ENCODE assay signal across 14 cellular contexts in genomic region chr12:57498143-57498524, GRCh38. TPM values are rescaled to one million over a fixed set of nuclear protein-coding genes. Genes with fewer than 3 reads are reported as not detected.
DNase-seq lines count a peak whose midpoint lies in the region; ATAC-seq and TF ChIP-seq lines count a peak whose summit lies in the region.
"Had no signal": no experiment of that assay in that cellular context is flagged by ENCODE, and none has a peak within 500 bp of the region (broad histone marks: within the 10 kb centered on the region; RNA-seq: fewer than 3 reads in every experiment).

No MANE protein-coding gene starts in this region.

- H3K23ac ChIP-seq in IMR-90 (ENCODE audit: low read depth, low read length): no peak overlapping the region

- H2BK15ac ChIP-seq in IMR-90 (ENCODE audit: low read depth, low read length): no peak overlapping the region

- POLR2A ChIA-PET in IMR-90 (lab: Charles Lee; ENCODE audit: unreplicated experiment): no interaction called here

- no peak for TF ChIP-seq POLR2A in IMR-90 (IDR thresholded peaks at IDR 0.05; ENCODE audit: low read depth, low read length)

- DNase-seq in IMR-90 (no peak), iPS-NIHi7 (ENCODE audit: extremely low spot score) (peak; percentile 54), Ammon's horn (ENCODE audit: low spot score) (no peak)
- DNase-seq: activated T-cell treated with anti-CD3 and anti-CD28 coated beads, Interleukin-2, amount 50 U/mL, for 72 hours; CD4-positive, alpha-beta memory T cell; GF-D8; kidney glomerular epithelial cell; natural killer cell; NCI-H1092; NCI-H226; T-helper 1 cell; testis had no signal

- TF ChIP-seq CTCF in IMR-90 (conservative IDR thresholded peaks at IDR 0.05; ENCODE audit: low read depth, low read length): 0 out of 2 replicates have a peak, but pooled peaks have one; percentile 3

- no peak overlapping the region for H3K14ac ChIP-seq in IMR-90 (replicated peaks; ENCODE audit: low read depth, low read length)

- no peak overlapping the region for H4K8ac ChIP-seq in IMR-90 (ENCODE audit: low read depth in 2 of 2, low read length in 2 of 2)

- BruUV-seq in IMR-90 (replicated peaks; lab: Mats Ljungman, UMichigan): no TSS peak

- H2BK120ac ChIP-seq in IMR-90 (ENCODE audit: low read depth, low read length): no peak overlapping the region

- peaks cover 44% of the 10 kb centered on the region for H3K36me3 ChIP-seq in IMR-90 (ENCODE audit: control insufficient read depth, insufficient read depth, low read length)

- intact Hi-C loops in IMR-90 (cut with micrococcal nuclease): no loop called here

- no peak for TF ChIP-seq RAD21 in IMR-90 (IDR thresholded peaks at IDR 0.05; ENCODE audit: low read length)

- H4K20me1 ChIP-seq in IMR-90 (ENCODE audit: insufficient read depth, low read length): peaks cover 22% of the 10 kb centered on the region; the same call in 1 of the 2 replicates

- ATAC-seq in IMR-90 (ENCODE audit: low read depth): 0 out of 2 replicates have a peak, but pooled peaks have one; percentile 19
- no peak for ATAC-seq in GM18861 (IDR thresholded peaks at IDR 0.05; ENCODE audit: unreplicated experiment)
- ATAC-seq: activated T-cell treated with anti-CD3 and anti-CD28 coated beads, Interleukin-2, amount 50 U/mL, for 72 hours had no signal

- H3K27me3 ChIP-seq in IMR-90 (ENCODE audit: control insufficient read depth, insufficient read depth, low read length): no peaks in the 10 kb centered on the region
- H3K27me3 ChIP-seq: ascending aorta, testis had no signal

- H3K27ac ChIP-seq in IMR-90 (ENCODE audit: insufficient read depth, low read length): no peak overlapping the region
- H3K27ac ChIP-seq: ascending aorta, testis had no signal

- H3K4me3 ChIP-seq in IMR-90 (ENCODE audit: insufficient read depth, low read depth, low read length): no peak overlapping the region
- H3K4me3 ChIP-seq: ascending aorta, testis had no signal

- WGBS in IMR-90 (ENCODE audit: extremely low coverage in 2 of 2, insufficient read length in 1 of 2), 2 experiments: no CpG with 5 or more reads among the region's 9 CpGs

- H3K4me2 ChIP-seq in IMR-90 (ENCODE audit: low read depth, low read length): no peak overlapping the region

- no peak overlapping the region for H4K5ac ChIP-seq in IMR-90 (ENCODE audit: low read depth, low read length)

- no peak overlapping the region for H4K91ac ChIP-seq in IMR-90 (ENCODE audit: insufficient read depth, low read depth, low read length)

- no peak overlapping the region for H2AFZ ChIP-seq in IMR-90 (replicated peaks; ENCODE audit: low read length, poor library complexity)

- no peak overlapping the region for H3K18ac ChIP-seq in IMR-90 (ENCODE audit: low read depth, low read length)

- H3K4me1 ChIP-seq in IMR-90 (ENCODE audit: control insufficient read depth, insufficient read depth, low read length): no peaks in the 10 kb centered on the region
- H3K4me1 ChIP-seq: ascending aorta, testis had no signal

- H2BK20ac ChIP-seq in IMR-90 (ENCODE audit: low read depth, low read length): no peak overlapping the region

- H2AK5ac ChIP-seq in IMR-90 (ENCODE audit: low read depth, low read length): no peak overlapping the region

- H3K79me1 ChIP-seq in IMR-90 (ENCODE audit: low read depth in 1 of 2, low read length in 2 of 2): peaks cover 41 to 42% of the 10 kb centered on the region in 2 experiments

- H2AK9ac ChIP-seq in IMR-90 (replicated peaks; ENCODE audit: low read depth, low read length, poor library complexity): no peak overlapping the region

- H2BK5ac ChIP-seq in IMR-90 (ENCODE audit: low read depth, low read length, poor library complexity, severe bottlenecking): no peak overlapping the region

- CTCF ChIA-PET in IMR-90 (lab: Yijun Ruan, JAX): no interaction called here

- no peaks in the 10 kb centered on the region for H3K9me3 ChIP-seq in IMR-90 (ENCODE audit: control insufficient read depth, insufficient read depth, low read length)
- H3K9me3 ChIP-seq: ascending aorta, testis had no signal

- dilution Hi-C loops in IMR-90 (cut with HindIII; ENCODE audit: low sequenced_read_pairs, unreplicated experiment): no loop called here

- in situ Hi-C loops in IMR-90 (cut with MboI; ENCODE audit: low sequenced_read_pairs): no loop called here

- no peak overlapping the region for H3K4ac ChIP-seq in IMR-90 (ENCODE audit: low read depth, low read length)

- no peak overlapping the region for H3K9ac ChIP-seq in IMR-90 (ENCODE audit: low read depth, low read length)

- H3K56ac ChIP-seq in IMR-90 (ENCODE audit: extremely low read depth, insufficient read depth, low read length): no peak overlapping the region

- peaks cover 14% of the 10 kb centered on the region for H3K9me1 ChIP-seq in IMR-90 (ENCODE audit: insufficient read depth, low read length)

TF ChIP-seq in IMR-90, 13 proteins besides CTCF, POLR2A, EP300 and RAD21:
- no peak for TF ChIP-seq FOS (IDR thresholded peaks at IDR 0.05; ENCODE audit: low read depth, low read length)
- TF ChIP-seq RCOR1 (IDR thresholded peaks at IDR 0.05; ENCODE audit: insufficient replicate concordance, low read length): no peak
- TF ChIP-seq SMC3 (IDR thresholded peaks at IDR 0.05; ENCODE audit: low read depth, low read length): no peak

RNA-seq across cellular contexts. Expression of gene MARS1, which starts 10.3 kb away (rescaled TPM):
- 127 and 156 TPM in 2 replicates for total RNA-seq in IMR-90 (2012; rRNA removed)
- polyA plus RNA-seq in IMR-90 (2012; rRNA removed): 164 and 167 TPM in 2 replicates
- 104 and 139 TPM in 2 replicates for polyA plus RNA-seq in IMR-90 (2012; cell fraction: cytosol; rRNA removed)
- polyA plus RNA-seq in IMR-90 (2012; cell fraction: nucleus; rRNA removed; ENCODE audit: low replicate concordance): 508 and 675 TPM in 2 replicates

RNA-seq across cellular contexts. Expression of gene ARHGAP9, which starts 18.5 kb away (rescaled TPM):
- 0.18 and 0.28 TPM in 2 replicates for total RNA-seq in IMR-90 (2012; rRNA removed)
- 0.65 and 0.79 TPM in 2 replicates for polyA plus RNA-seq in IMR-90 (2012; rRNA removed)
- polyA plus RNA-seq in IMR-90 (2012; cell fraction: cytosol; rRNA removed): 0.76 and 0.86 TPM in 2 replicates
- 2.3 and 4.4 TPM in 2 replicates for polyA plus RNA-seq in IMR-90 (2012; cell fraction: nucleus; rRNA removed; ENCODE audit: low replicate concordance)

RNA-seq across cellular contexts. Expression of gene DDIT3, which starts 22.2 kb away (rescaled TPM):
- total RNA-seq in IMR-90 (2012; rRNA removed): 12.2 and 19.4 TPM in 2 replicates
- 29.8 and 54.4 TPM in 2 replicates for polyA plus RNA-seq in IMR-90 (2012; rRNA removed)
- polyA plus RNA-seq in IMR-90 (2012; cell fraction: cytosol; rRNA removed): 10.8 and 21.4 TPM in 2 replicates
- 49.3 and 215 TPM in 2 replicates for polyA plus RNA-seq in IMR-90 (2012; cell fraction: nucleus; rRNA removed; ENCODE audit: low replicate concordance)

RNA-seq across cellular contexts. Expression of gene MBD6, which starts 24.5 kb away (rescaled TPM):
- 0.90 and 1.4 TPM in 2 replicates for total RNA-seq in IMR-90 (2012; rRNA removed)
- polyA plus RNA-seq in IMR-90 (2012; rRNA removed): 7.9 and 9.3 TPM in 2 replicates
- polyA plus RNA-seq in IMR-90 (2012; cell fraction: cytosol; rRNA removed): 6.6 and 8.1 TPM in 2 replicates
- 39.1 and 71.4 TPM in 2 replicates for polyA plus RNA-seq in IMR-90 (2012; cell fraction: nucleus; rRNA removed; ENCODE audit: low replicate concordance)

RNA-seq across cellular contexts. Expression of gene GLI1, which starts 38.5 kb away (rescaled TPM):
- total RNA-seq in IMR-90 (2012; rRNA removed): 1.3 and 1.4 TPM in 2 replicates
- 3.6 and 3.8 TPM in 2 replicates for polyA plus RNA-seq in IMR-90 (2012; rRNA removed)
- 0.88 and 2.6 TPM in 2 replicates for polyA plus RNA-seq in IMR-90 (2012; cell fraction: cytosol; rRNA removed)
- polyA plus RNA-seq in IMR-90 (2012; cell fraction: nucleus; rRNA removed; ENCODE audit: low replicate concordance): 22.0 and 29.2 TPM in 2 replicates
- polyA plus RNA-seq: CD4-positive, alpha-beta memory T cell had no signal
